In genomic region chr12:116968986-116969385, GRCh38 we compare ENCODE assay signal across 1 cellular context.
TF ChIP-seq lines count a peak whose summit lies in the region.

No MANE protein-coding gene starts in this region.

TF ChIP-seq in GM23338, 12 proteins besides CTCF, POLR2A, EP300 and RAD21 (continued from another document):
- TF ChIP-seq REST (IDR thresholded peaks at IDR 0.05; ENCODE audit: unreplicated experiment) (no peak), STAT1 (IDR thresholded peaks at IDR 0.05; ENCODE audit: unreplicated experiment) (no peak), POLR2AphosphoS5 (IDR thresholded peaks at IDR 0.05; ENCODE audit: low read depth) (no peak)
